8 cellular contexts compared by ENCODE assay signal in genomic region chr10:117374506-117375359, GRCh38. TPM values are rescaled to one million over a fixed set of nuclear protein-coding genes. Genes with fewer than 3 reads are reported as not detected.
DNase-seq lines count a peak whose midpoint lies in the region; ATAC-seq and TF ChIP-seq lines count a peak whose summit lies in the region.

No MANE protein-coding gene starts in this region.

- POLR2A ChIA-PET in GM10248 (lab: Yijun Ruan, JAX), result no interaction called here

- H3K27ac Mint-ChIP-seq in progenitor cell of endocrine pancreas, result peak overlapping the region; percentile 94

- H3K9me3 Mint-ChIP-seq in progenitor cell of endocrine pancreas (ENCODE audit: low read depth), result no peaks in the 10 kb centered on the region

- H3K27me3 ChIP-seq in BE2C, result peaks cover 10% of the 10 kb centered on the region

- no peaks in the 10 kb centered on the region for H3K4me1 ChIP-seq in BE2C

- TF ChIP-seq CTCF in BE2C (IDR thresholded peaks at IDR 0.05; ENCODE audit: low read depth, low read length), result no peak
- no peak for TF ChIP-seq CTCF in astrocyte of the cerebellum (IDR thresholded peaks at IDR 0.05; ENCODE audit: low read depth, low read length, missing control alignments)
- no peak for TF ChIP-seq CTCF in progenitor cell of endocrine pancreas (IDR thresholded peaks at IDR 0.05; ENCODE audit: unreplicated experiment)
- TF ChIP-seq CTCF in GM10248 (IDR thresholded peaks at IDR 0.05; ENCODE audit: control extremely low read depth, extremely low read depth, low read depth, missing control alignments), result no peak

- H3K9me3 ChIP-seq in BE2C, result no peaks in the 10 kb centered on the region

- CTCF ChIA-PET in GM10248 (lab: Yijun Ruan, JAX), result interaction anchor here (1.9 kb wide), 1 partner anchor 15 kb away, joined by 6 read pairs; no protein-coding TSS in a partner anchor

- 0 out of 2 replicates have a peak, but pooled peaks cover 3% of the 10 kb centered on the region for H3K36me3 ChIP-seq in BE2C

- peaks cover 26% of the 10 kb centered on the region for H3K4me1 Mint-ChIP-seq in progenitor cell of endocrine pancreas (ENCODE audit: low read depth)

- in situ Hi-C loops in astrocyte of the cerebellum (cut with HindIII; ENCODE audit: low sequenced_read_pairs), result no loop called here

- peak overlapping the region; percentile 91 for H3K4me3 Mint-ChIP-seq in progenitor cell of endocrine pancreas (ENCODE audit: low read depth)

- peaks cover 2% of the 10 kb centered on the region for H3K36me3 Mint-ChIP-seq in progenitor cell of endocrine pancreas (ENCODE audit: insufficient read depth)

- ATAC-seq in GM18870 (IDR thresholded peaks at IDR 0.05; ENCODE audit: unreplicated experiment) (peak; percentile 10), HG03045 (IDR thresholded peaks at IDR 0.05; ENCODE audit: unreplicated experiment) (peak; percentile 44)

- DNase-seq in BE2C (peak; percentile 27), RPMI8226 (peak; percentile 44), astrocyte of the cerebellum (ENCODE audit: low read depth) (no peak), hepatic stellate cell (ENCODE audit: low spot score) (peak; percentile 49), progenitor cell of endocrine pancreas (ENCODE audit: low spot score, unreplicated experiment) (peak; percentile 20), GM10248 (ENCODE audit: extremely low spot score) (no peak)

- H3K27me3 Mint-ChIP-seq in progenitor cell of endocrine pancreas, result peaks cover 27% of the 10 kb centered on the region

- peak overlapping the region; percentile 94 for H3K4me3 ChIP-seq in BE2C (ENCODE audit: low read depth, low read length)
- H3K4me3 ChIP-seq in astrocyte of the cerebellum (ENCODE audit: low read depth, low read length), result peak overlapping the region; percentile 85

RNA-seq across cellular contexts. Expression of gene PDZD8, which starts 0.5 kb away (rescaled TPM):
- 33.5 TPM for polyA plus RNA-seq in BE2C (2012; ENCODE audit: insufficient read depth, insufficient read length, low read depth)
- total RNA-seq in progenitor cell of endocrine pancreas, result 28.6 and 30.9 TPM in 2 replicates

Comparison
In these comparisons a context has a peak if more than half of its experiments do, and no peak if none do; other contexts are left out.
1. DNase-seq: peak in BE2C (single experiment), RPMI8226 (single experiment), hepatic stellate cell (single experiment) and progenitor cell of endocrine pancreas (single experiment); none in astrocyte of the cerebellum (single experiment) and GM10248 (single experiment).